ENCODE assay signal across 9 cellular contexts in genomic region chr10:3500408-3500856, GRCh38.
DNase-seq lines count a peak whose midpoint lies in the region; ATAC-seq and TF ChIP-seq lines count a peak whose summit lies in the region.
"Had no signal": no experiment of that assay in that cellular context is flagged by ENCODE, and none has a peak within 500 bp of the region (broad histone marks: within the 10 kb centered on the region; RNA-seq: fewer than 3 reads in every experiment).

No MANE protein-coding gene starts in this region.

- TF ChIP-seq CTCF in esophagus muscularis mucosa (IDR thresholded peaks at IDR 0.05) = no peak
- no peak for TF ChIP-seq CTCF in lung (IDR thresholded peaks at IDR 0.05; ENCODE audit: control extremely low read depth, extremely low read depth)
- TF ChIP-seq CTCF in testis (IDR thresholded peaks at IDR 0.05) = no peak

- DNase-seq in NCI-H748 (lab: John Stamatoyannopoulos, UW; ENCODE audit: unreplicated experiment) = peak; percentile 87
- DNase-seq in esophagus muscularis mucosa (ENCODE audit: extremely low spot score) = no peak
- peak; percentile 88 for DNase-seq in lung (ENCODE audit: low spot score)
- peak; percentile 83 for DNase-seq in testis
- no peak for DNase-seq in stimulated activated naive B cell treated with anti-CD40 and anti-IgM and Interleukin-4, amounts not matched to agents 10 μg/mL and 1 μg/mL and 100 μg/mL, for 72 hours
- no peak for DNase-seq in cerebellar cortex (ENCODE audit: low spot score)
- DNase-seq: activated CD4-positive, alpha-beta T cell treated with anti-CD3 and anti-CD28 coated beads, Interleukin-2, amount 50 U/mL, for 4 hours had no signal

- no peaks in the 10 kb centered on the region for H3K4me1 Mint-ChIP-seq in stimulated activated naive B cell treated with anti-CD40 and anti-IgM and Interleukin-4, amounts not matched to agents 10 μg/mL and 1 μg/mL and 100 μg/mL, for 72 hours

- H3K36me3 ChIP-seq in esophagus muscularis mucosa (no peaks in the 10 kb centered on the region), lung (ENCODE audit: control insufficient read depth in 2 of 2, insufficient read depth in 2 of 2, low read length in 2 of 2) (no peaks in the 10 kb centered on the region), testis (ENCODE audit: low read depth, missing control alignments) (no peaks in the 10 kb centered on the region)

- no peak overlapping the region for H3K27ac Mint-ChIP-seq in stimulated activated naive B cell treated with anti-CD40 and anti-IgM and Interleukin-4, amounts not matched to agents 10 μg/mL and 1 μg/mL and 100 μg/mL, for 72 hours

- no peak overlapping the region for H3K4me3 Mint-ChIP-seq in stimulated activated naive B cell treated with anti-CD40 and anti-IgM and Interleukin-4, amounts not matched to agents 10 μg/mL and 1 μg/mL and 100 μg/mL, for 72 hours

- no peaks in the 10 kb centered on the region for H3K9me3 Mint-ChIP-seq in stimulated activated naive B cell treated with anti-CD40 and anti-IgM and Interleukin-4, amounts not matched to agents 10 μg/mL and 1 μg/mL and 100 μg/mL, for 72 hours

- no peaks in the 10 kb centered on the region for H3K9me3 ChIP-seq in esophagus muscularis mucosa
- H3K9me3 ChIP-seq in lung (ENCODE audit: control insufficient read depth in 2 of 2, insufficient read depth in 1 of 2, low read length in 1 of 2) = no peaks in the 10 kb centered on the region
- H3K9me3 ChIP-seq in testis = no peaks in the 10 kb centered on the region

- H3K4me3 ChIP-seq in esophagus muscularis mucosa = no peak overlapping the region
- H3K4me3 ChIP-seq in lung = no peak overlapping the region
- H3K4me3 ChIP-seq in testis = no peak overlapping the region

- TF ChIP-seq POLR2A in esophagus muscularis mucosa (IDR thresholded peaks at IDR 0.05; ENCODE audit: low read depth) (no peak), testis (IDR thresholded peaks at IDR 0.05) (no peak)

- ATAC-seq in lung (ENCODE audit: insufficient read depth, low FRiP score) (peak; percentile 60), HG03432 (IDR thresholded peaks at IDR 0.05; ENCODE audit: unreplicated experiment) (no peak), HG02763 (IDR thresholded peaks at IDR 0.05; ENCODE audit: unreplicated experiment) (no peak)
- ATAC-seq in stimulated activated naive B cell treated with anti-CD40 and anti-IgM and Interleukin-4, amounts not matched to agents 10 μg/mL and 1 μg/mL and 100 μg/mL, for 72 hours (replicated peaks) = no peak

- H3K27ac ChIP-seq in esophagus muscularis mucosa (replicated peaks in 1 of 4) (peak overlapping the region; percentile 8 to 58 (median 49)), lung (ENCODE audit: low read depth in 1 of 2, low read length in 1 of 2) (peak overlapping the region in 1 of 2 donors; percentile 23), testis (no peak overlapping the region)

- H3K4me1 ChIP-seq in esophagus muscularis mucosa = peaks cover 9 to 15% (median 11%) of the 10 kb centered on the region in 4 donors
- H3K4me1 ChIP-seq in lung (ENCODE audit: control insufficient read depth in 2 of 2, insufficient read depth in 2 of 2, low read length in 2 of 2) = no peaks in the 10 kb centered on the region
- H3K4me1 ChIP-seq in testis = no peaks in the 10 kb centered on the region

- peak; percentile 85 for TF ChIP-seq EP300 in esophagus muscularis mucosa (IDR thresholded peaks at IDR 0.05)

- intact Hi-C loops in esophagus muscularis mucosa (cut with DNase I) = no loop called here
- intact Hi-C loops in testis (cut with DNase I; ENCODE audit: low total_unique reads) = no loop called here

- H3K27me3 ChIP-seq in esophagus muscularis mucosa (no peaks in the 10 kb centered on the region), lung (ENCODE audit: control insufficient read depth, insufficient read depth) (no peaks in the 10 kb centered on the region), testis (no peaks in the 10 kb centered on the region)

- WGBS in esophagus muscularis mucosa = 84% methylated on average over 15 of the region's 15 CpGs
- 61 to 84% methylated on average over 15 of the region's 15 CpGs for WGBS in lung, 2 donors
- 36 to 49% methylated on average over 15 of the region's 15 CpGs for WGBS in testis, 2 donors

- H3K27me3 Mint-ChIP-seq in stimulated activated naive B cell treated with anti-CD40 and anti-IgM and Interleukin-4, amounts not matched to agents 10 μg/mL and 1 μg/mL and 100 μg/mL, for 72 hours = peaks cover 11 to 12% of the 10 kb centered on the region in 2 donors

- no peaks in the 10 kb centered on the region for H3K36me3 Mint-ChIP-seq in stimulated activated naive B cell treated with anti-CD40 and anti-IgM and Interleukin-4, amounts not matched to agents 10 μg/mL and 1 μg/mL and 100 μg/mL, for 72 hours

Comparison
In these comparisons a context has a peak if more than half of its experiments do, and no peak if none do; other contexts are left out.
1. DNase-seq: peak in NCI-H748 (single experiment), lung (single experiment) and testis (single experiment); none in esophagus muscularis mucosa (single experiment), stimulated activated naive B cell treated with anti-CD40 and anti-IgM and Interleukin-4, amounts not matched to agents 10 μg/mL and 1 μg/mL and 100 μg/mL, for 72 hours (single experiment) and cerebellar cortex (single experiment).
2. H3K27ac ChIP-seq: peak in esophagus muscularis mucosa (4 of 4); none in testis (0 of 2).